14 cellular contexts compared by ENCODE assay signal in genomic region chr11:124224618-124225423, GRCh38. TPM values are rescaled to one million over a fixed set of nuclear protein-coding genes. Genes with fewer than 3 reads are reported as not detected.
"Had no signal": no experiment of that assay in that cellular context is flagged by ENCODE, and none has a peak within 500 bp of the region (broad histone marks: within the 10 kb centered on the region; RNA-seq: fewer than 3 reads in every experiment).

No MANE protein-coding gene starts in this region.

RNA-seq across cellular contexts. Expression of gene OR8G1, which starts 16.1 kb away (rescaled TPM):
- total RNA-seq: activated B cell treated with CpG ODN at 0.5 μM for 24 hours; activated CD8-positive, alpha-beta T cell treated with anti-CD3 and anti-CD28 coated beads for 36 hours; activated T-cell treated with anti-CD3 and anti-CD28 coated beads, Interleukin-2, amount 50 U/mL, for 4 hours; astrocyte; chondrocyte; epithelial cell of proximal tubule; gastrocnemius medialis; mammary epithelial cell; osteoblast; psoas muscle; smooth muscle cell had no signal
- polyA plus RNA-seq: adipose tissue, mammary epithelial cell, psoas muscle, smooth muscle cell had no signal

RNA-seq across cellular contexts. Expression of gene OR8G5, which starts 31.4 kb away (rescaled TPM):
- total RNA-seq: activated B cell treated with CpG ODN at 0.5 μM for 24 hours; activated CD8-positive, alpha-beta T cell treated with anti-CD3 and anti-CD28 coated beads for 36 hours; activated T-cell treated with anti-CD3 and anti-CD28 coated beads, Interleukin-2, amount 50 U/mL, for 4 hours; astrocyte; dorsolateral prefrontal cortex; epithelial cell of proximal tubule; gastrocnemius medialis; mammary epithelial cell; osteoblast; psoas muscle; smooth muscle cell had no signal
- polyA plus RNA-seq: adipose tissue, mammary epithelial cell, psoas muscle, smooth muscle cell had no signal

RNA-seq across cellular contexts. Expression of gene OR10D3, which starts 41.7 kb away (rescaled TPM):
- total RNA-seq: activated B cell treated with CpG ODN at 0.5 μM for 24 hours; activated CD8-positive, alpha-beta T cell treated with anti-CD3 and anti-CD28 coated beads for 36 hours; activated T-cell treated with anti-CD3 and anti-CD28 coated beads, Interleukin-2, amount 50 U/mL, for 4 hours; astrocyte; chondrocyte; epithelial cell of proximal tubule; gastrocnemius medialis; mammary epithelial cell; osteoblast; psoas muscle; smooth muscle cell; transverse colon had no signal
- polyA plus RNA-seq: adipose tissue, mammary epithelial cell, psoas muscle, smooth muscle cell had no signal
